In genomic region chr15:70397816-70398215, GRCh38 we compare ENCODE assay signal across 27 cellular contexts.
"Had no signal": no experiment of that assay in that cellular context is flagged by ENCODE, and none has a peak within 500 bp of the region (broad histone marks: within the 10 kb centered on the region; RNA-seq: fewer than 3 reads in every experiment).

No MANE protein-coding gene starts in this region.

- H3K4me2 ChIP-seq: hepatocyte had no signal

- FAIRE-seq: endothelial cell of umbilical vein, kidney had no signal

- H3K27me3 ChIP-seq: hepatocyte, ovary, sigmoid colon, testis, tibial artery had no signal

- H2AFZ ChIP-seq: hepatocyte had no signal

- H3K79me2 ChIP-seq: hepatocyte had no signal

- ATAC-seq: foreskin keratinocyte; gastroesophageal sphincter; heart left ventricle; left lobe of liver; naive thymus-derived CD4-positive, alpha-beta T cell; psoas muscle; right cardiac atrium; stimulated activated effector memory CD8-positive, alpha-beta T cell treated with anti-CD3 and anti-CD28 coated beads, Interleukin-12 subunit alpha, Interleukin-12 subunit beta, amount 100 ng/mL, for 72 hours; stimulated activated naive CD8-positive, alpha-beta T cell treated with anti-CD3 and anti-CD28 coated beads, Interleukin-15, Interleukin-2, amounts not matched to agents 100 U/mL and 50 U/mL, for 24 hours had no signal

- H3K4me1 ChIP-seq: foreskin keratinocyte, psoas muscle, testis had no signal

- H3K27ac ChIP-seq: coronary artery, esophagus muscularis mucosa, foreskin keratinocyte, gastroesophageal sphincter, heart left ventricle, hepatocyte, ovary, psoas muscle, sigmoid colon, testis, tibial artery had no signal

- DNase-seq: dermis blood vessel endothelial cell; effector memory CD4-positive, alpha-beta T cell; heart left ventricle; kidney; mesenchymal stem cell; midbrain; naive thymus-derived CD4-positive, alpha-beta T cell; occipital lobe; ovary; posterior cingulate gyrus; psoas muscle; right cardiac atrium; sigmoid colon; stimulated activated CD4-positive, alpha-beta T cell treated with anti-CD3 and anti-CD28 coated beads, Interleukin-2, amount 100 ng/mL, for 24 hours; stimulated activated CD4-positive, alpha-beta T cell treated with anti-CD3 and anti-CD28 coated beads, Interleukin-4, amount 100 ng/mL, for 24 hours; stimulated activated naive CD8-positive, alpha-beta T cell treated with anti-CD3 and anti-CD28 coated beads, Interleukin-15, Interleukin-2, amounts not matched to agents 100 U/mL and 50 U/mL, for 24 hours; substantia nigra; testis had no signal

- H3K9me3 ChIP-seq: esophagus muscularis mucosa, gastroesophageal sphincter, heart left ventricle, ovary, psoas muscle, sigmoid colon, testis, tibial artery had no signal

- H3K36me3 ChIP-seq: esophagus muscularis mucosa, gastroesophageal sphincter, heart left ventricle, ovary, sigmoid colon, tibial artery had no signal

- H3K4me3 ChIP-seq: coronary artery, esophagus muscularis mucosa, gastroesophageal sphincter, heart left ventricle, hepatocyte, ovary, psoas muscle, sigmoid colon, testis, tibial artery had no signal
